18 cellular contexts compared by ENCODE assay signal in the genomic region with DNA sequence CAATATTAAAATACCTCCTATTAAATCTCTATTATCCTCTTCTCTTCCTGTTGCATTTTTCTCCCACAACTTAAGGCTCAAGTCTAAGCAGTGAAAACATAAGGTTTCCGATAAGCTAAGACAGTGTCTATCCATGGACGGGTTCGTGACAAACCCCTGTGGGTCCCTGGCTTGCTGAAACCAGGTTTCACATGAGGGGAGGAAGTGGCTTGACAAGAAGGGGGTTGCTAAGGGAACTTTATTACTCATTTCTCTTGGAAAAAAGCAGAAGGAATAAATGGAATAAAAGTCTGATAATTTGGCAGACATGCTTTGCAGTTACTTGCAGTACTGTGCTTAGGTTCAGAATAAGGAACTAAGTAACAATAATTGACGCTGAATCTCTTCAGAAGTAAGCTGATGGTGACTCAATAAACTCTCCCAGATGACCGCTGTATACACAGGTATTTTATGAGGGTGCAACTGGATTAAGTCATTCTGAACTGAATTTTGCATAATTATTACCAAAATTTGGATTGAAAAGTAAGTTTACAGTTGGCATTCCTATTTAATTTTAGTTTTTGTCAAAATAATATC. TPM values are rescaled to one million over a fixed set of nuclear protein-coding genes. Genes with fewer than 3 reads are reported as not detected.
DNase-seq lines count a peak whose midpoint lies in the region; ATAC-seq and TF ChIP-seq lines count a peak whose summit lies in the region.
"Had no signal": no experiment of that assay in that cellular context is flagged by ENCODE, and none has a peak within 500 bp of the region (broad histone marks: within the 10 kb centered on the region; RNA-seq: fewer than 3 reads in every experiment).

No MANE protein-coding gene starts in this region.

- TF ChIP-seq EP300 in gastroesophageal sphincter (IDR thresholded peaks at IDR 0.05) = no peak

- WGBS in gastroesophageal sphincter (ENCODE audit: low coverage in 1 of 2), 2 donors = 58 to 61% methylated on average over 5 of the region's 5 CpGs

- H3K4me1 Mint-ChIP-seq in T-helper 17 cell = peaks cover 20% of the 10 kb centered on the region
- H3K4me1 Mint-ChIP-seq in type B pancreatic cell (ENCODE audit: unreplicated experiment) = peaks cover 10% of the 10 kb centered on the region

- intact Hi-C loops in left ventricle myocardium inferior (cut with micrococcal nuclease) (no loop called here), left ventricle myocardium superior (cut with micrococcal nuclease) (no loop called here)

- H3K27me3 Mint-ChIP-seq in T-helper 17 cell = no peaks in the 10 kb centered on the region
- H3K27me3 Mint-ChIP-seq in type B pancreatic cell = peaks cover 2% of the 10 kb centered on the region

- peaks cover 2% of the 10 kb centered on the region for H3K36me3 Mint-ChIP-seq in T-helper 17 cell (ENCODE audit: low read depth)
- peaks cover 4% of the 10 kb centered on the region for H3K36me3 Mint-ChIP-seq in type B pancreatic cell

- H3K4me3 ChIP-seq in left ventricle myocardium inferior (no peak overlapping the region), gastroesophageal sphincter (no peak overlapping the region)
- H3K4me3 ChIP-seq: skin epidermis, vagina had no signal

- no peak for TF ChIP-seq POLR2A in gastroesophageal sphincter (IDR thresholded peaks at IDR 0.05)

- H3K4me1 ChIP-seq in left ventricle myocardium inferior = peaks cover 15% of the 10 kb centered on the region
- H3K4me1 ChIP-seq in gastroesophageal sphincter = peaks cover 0 to 19% (median 11%) of the 10 kb centered on the region in 3 donors

- H3K27ac ChIP-seq in left ventricle myocardium inferior (replicated peaks) (peak overlapping the region; percentile 67), gastroesophageal sphincter (no peak overlapping the region)
- H3K27ac ChIP-seq: vagina, VCaP had no signal

- H3K4me3 Mint-ChIP-seq in T-helper 17 cell = no peak overlapping the region
- H3K4me3 Mint-ChIP-seq in type B pancreatic cell = no peak overlapping the region
- H3K4me3 Mint-ChIP-seq: activated CD8-positive, alpha-beta T cell treated with anti-CD3 and anti-CD28 coated beads, Interleukin-2, amount 10 ng/mL, durations not matched to agents 7 days and 5 days had no signal

- no peaks in the 10 kb centered on the region for H3K9me3 ChIP-seq in left ventricle myocardium inferior (replicated peaks)
- H3K9me3 ChIP-seq in T-helper 17 cell (ENCODE audit: control insufficient read depth, low read length, poor library complexity, severe bottlenecking) = no peaks in the 10 kb centered on the region
- no peaks in the 10 kb centered on the region for H3K9me3 ChIP-seq in gastroesophageal sphincter
- H3K9me3 ChIP-seq: SK-N-SH, vagina had no signal

- H3K9me3 Mint-ChIP-seq in type B pancreatic cell = no peaks in the 10 kb centered on the region

- ATAC-seq in left ventricle myocardium superior (no peak), T-helper 17 cell (no peak), gastroesophageal sphincter (peak; percentile 23), GM21786 (IDR thresholded peaks at IDR 0.05; ENCODE audit: unreplicated experiment) (no peak)
- ATAC-seq: activated CD8-positive, alpha-beta T cell treated with anti-CD3 and anti-CD28 coated beads, Interleukin-2, amount 10 ng/mL, durations not matched to agents 7 days and 5 days; left lobe of liver; PC-3 had no signal

- no peak for DNase-seq in left ventricle myocardium inferior
- DNase-seq in left ventricle myocardium superior = no peak
- no peak for DNase-seq in T-helper 17 cell
- no peak for DNase-seq in type B pancreatic cell (ENCODE audit: extremely low spot score, unreplicated experiment)
- no peak for DNase-seq in COLO829 (ENCODE audit: low spot score)
- no peak for DNase-seq in GM19240 (ENCODE audit: insufficient read length, low spot score)
- DNase-seq: activated CD8-positive, alpha-beta T cell treated with anti-CD3 and anti-CD28 coated beads, Interleukin-2, amount 10 ng/mL, durations not matched to agents 7 days and 5 days; Karpas-422; NCI-H1694; PC-3; posterior cingulate gyrus; SK-N-SH had no signal

- no peaks in the 10 kb centered on the region for H3K36me3 ChIP-seq in left ventricle myocardium inferior
- H3K36me3 ChIP-seq in gastroesophageal sphincter = no peaks in the 10 kb centered on the region
- H3K36me3 ChIP-seq: vagina had no signal

- H3K27me3 ChIP-seq in left ventricle myocardium inferior (ENCODE audit: low read depth) (no peaks in the 10 kb centered on the region), gastroesophageal sphincter (no peaks in the 10 kb centered on the region)
- H3K27me3 ChIP-seq: vagina had no signal

- peak overlapping the region; percentile 3 for H3K27ac Mint-ChIP-seq in T-helper 17 cell
- H3K27ac Mint-ChIP-seq in type B pancreatic cell = peak overlapping the region; percentile 17
- H3K27ac Mint-ChIP-seq: activated CD8-positive, alpha-beta T cell treated with anti-CD3 and anti-CD28 coated beads, Interleukin-2, amount 10 ng/mL, durations not matched to agents 7 days and 5 days had no signal

- no peak for TF ChIP-seq CTCF in left ventricle myocardium inferior (IDR thresholded peaks at IDR 0.05; ENCODE audit: borderline replicate concordance)
- TF ChIP-seq CTCF in gastroesophageal sphincter (IDR thresholded peaks at IDR 0.05) = no peak
- TF ChIP-seq CTCF in type B pancreatic cell (conservative IDR thresholded peaks at IDR 0.05) = no peak

RNA-seq across cellular contexts. Expression of gene RBM17, which starts 34.7 kb away (rescaled TPM):
- 56.1 TPM for total RNA-seq in left ventricle myocardium inferior
- 72.1 TPM for total RNA-seq in left ventricle myocardium superior
- total RNA-seq in T-helper 17 cell = 100 to 1,000 TPM; 133 to 146 TPM
- total RNA-seq in gastroesophageal sphincter = 10 to 100 TPM; 51.0 to 72.9 (median 66.7) TPM
- total RNA-seq in type B pancreatic cell (ENCODE audit: low replicate concordance) = 92.1 and 105 TPM in 2 replicates
